Comparison of ENCODE assay signal across 8 cellular contexts in genomic region chr14:89221109-89221508, GRCh38.
A peak's percentile ranks its signal among the peaks of the same experiment; 100 is the strongest.
DNase-seq lines count a peak whose midpoint lies in the region; ATAC-seq and TF ChIP-seq lines count a peak whose summit lies in the region.

No MANE protein-coding gene starts in this region.

- WGBS in psoas muscle, 3 donors, result 3 to 4% (median 3%) methylated on average over 3 of the region's 3 CpGs

- H3K27me3 ChIP-seq in endocrine pancreas (ENCODE audit: control insufficient read depth, insufficient read depth, low read length) (no peaks in the 10 kb centered on the region), psoas muscle (ENCODE audit: insufficient read depth in 3 of 3, low read length in 2 of 3) (no peaks in the 10 kb centered on the region)

- H3K4me3 ChIP-seq in endocrine pancreas (ENCODE audit: control insufficient read depth, insufficient read depth, low read length), result peak overlapping the region; percentile 14
- no peak overlapping the region for H3K4me3 ChIP-seq in psoas muscle

- H3K4me1 ChIP-seq in endocrine pancreas (ENCODE audit: control insufficient read depth, insufficient read depth, low read length) (peaks cover 2% of the 10 kb centered on the region), psoas muscle (peaks cover 17% of the 10 kb centered on the region)

- H3K9me3 ChIP-seq in endocrine pancreas (ENCODE audit: control insufficient read depth, low read length) (no peaks in the 10 kb centered on the region), psoas muscle (no peaks in the 10 kb centered on the region)

- H3K36me3 ChIP-seq in endocrine pancreas (ENCODE audit: control insufficient read depth, insufficient read depth, low read length) (no peaks in the 10 kb centered on the region), psoas muscle (ENCODE audit: insufficient read depth in 1 of 2, low read depth in 1 of 2) (peaks cover 0 to 7% of the 10 kb centered on the region in 2 donors)

- H3K9ac ChIP-seq in endocrine pancreas (ENCODE audit: control insufficient read depth, insufficient read depth, low read length), result no peak overlapping the region

- H3K27ac ChIP-seq in psoas muscle, result no peak overlapping the region

- ATAC-seq in psoas muscle (peak; percentile 74 to 94 (median 81)), HG03097 (IDR thresholded peaks at IDR 0.05; ENCODE audit: low FRiP score, unreplicated experiment) (no peak)

- intact Hi-C loops in psoas muscle (cut with DNase I), result no loop called here

- no peak for TF ChIP-seq CTCF in psoas muscle (IDR thresholded peaks at IDR 0.05)

- DNase-seq in H4 (ENCODE audit: low spot score), result peak; percentile 37
- peak; percentile 24 for DNase-seq in NCI-H345 treated with DMSO at 0.1 percent for 48 hours (lab: John Stamatoyannopoulos, UW; ENCODE audit: unreplicated experiment)
- no peak for DNase-seq in psoas muscle
- DNase-seq in activated naive CD4-positive, alpha-beta T cell (lab: John Stamatoyannopoulos, UW), result no peak
- no peak for DNase-seq in ureter (ENCODE audit: low spot score)
- no peak for DNase-seq in iPS-NIHi11 (ENCODE audit: low spot score)

Comparison
In these comparisons a context has a peak if more than half of its experiments do, and no peak if none do; other contexts are left out.
1. DNase-seq: peak in H4 (single experiment) and NCI-H345 treated with DMSO at 0.1 percent for 48 hours (single experiment); none in psoas muscle (0 of 2), activated naive CD4-positive, alpha-beta T cell (0 of 4), ureter (single experiment) and iPS-NIHi11 (single experiment).